Comparison of ENCODE assay signal across 8 cellular contexts in genomic region chr1:147640553-147641165, GRCh38. TPM values are rescaled to one million over a fixed set of nuclear protein-coding genes. Genes with fewer than 3 reads are reported as not detected.
DNase-seq lines count a peak whose midpoint lies in the region; ATAC-seq and TF ChIP-seq lines count a peak whose summit lies in the region.

No MANE protein-coding gene starts in this region.

- peak; percentile 98 for TF ChIP-seq CTCF in GM06990 (IDR thresholded peaks at IDR 0.05; ENCODE audit: insufficient read depth, low read length, poor library complexity, severe bottlenecking)

- H3K36me3 ChIP-seq in GM06990 (ENCODE audit: control insufficient read depth, insufficient read depth, low read length) = no peaks in the 10 kb centered on the region

- ATAC-seq in activated naive CD8-positive, alpha-beta T cell treated with anti-CD3 and anti-CD28 coated beads, Interleukin-2, amount 50 U/mL, for 24 hours = peak; percentile 98
- peak; percentile 92 to 96 for ATAC-seq in left cardiac atrium
- ATAC-seq in sciatic nerve = peak; percentile 79
- ATAC-seq in GM19467 (IDR thresholded peaks at IDR 0.05; ENCODE audit: unreplicated experiment) = no peak

- H3K36me3 Mint-ChIP-seq in activated naive CD8-positive, alpha-beta T cell treated with anti-CD3 and anti-CD28 coated beads, Interleukin-2, amount 50 U/mL, for 24 hours (ENCODE audit: low read depth) = peaks cover 5% of the 10 kb centered on the region

- intact Hi-C loops in left cardiac atrium (cut with DNase I) (loop anchor here (1.0 to 10.0 kb wide), 4 partner anchors 57 to 254 kb away; no protein-coding TSS in a partner anchor), sciatic nerve (cut with DNase I) (no loop called here)

- no peaks in the 10 kb centered on the region for H3K27me3 Mint-ChIP-seq in activated naive CD8-positive, alpha-beta T cell treated with anti-CD3 and anti-CD28 coated beads, Interleukin-2, amount 50 U/mL, for 24 hours

- H3K4me3 Mint-ChIP-seq in activated naive CD8-positive, alpha-beta T cell treated with anti-CD3 and anti-CD28 coated beads, Interleukin-2, amount 50 U/mL, for 24 hours = no peak overlapping the region

- H3K4me1 Mint-ChIP-seq in activated naive CD8-positive, alpha-beta T cell treated with anti-CD3 and anti-CD28 coated beads, Interleukin-2, amount 50 U/mL, for 24 hours = peaks cover 16% of the 10 kb centered on the region

- H3K27ac Mint-ChIP-seq in activated naive CD8-positive, alpha-beta T cell treated with anti-CD3 and anti-CD28 coated beads, Interleukin-2, amount 50 U/mL, for 24 hours = peak overlapping the region; percentile 6

- H3K9me3 Mint-ChIP-seq in activated naive CD8-positive, alpha-beta T cell treated with anti-CD3 and anti-CD28 coated beads, Interleukin-2, amount 50 U/mL, for 24 hours = no peaks in the 10 kb centered on the region

- H3K4me3 ChIP-seq in GM06990 (replicated peaks; ENCODE audit: low read depth, low read length) = no peak overlapping the region

- DNase-seq in GM06990 (ENCODE audit: extremely low read depth, insufficient read length) = peak; percentile 53
- DNase-seq in HCEC 1CT = peak; percentile 80
- DNase-seq in MV-4-11 (lab: John Stamatoyannopoulos, UW) = peak; percentile 37
- DNase-seq in T follicular helper cell (ENCODE audit: low read depth) = peak; percentile 65
- peak; percentile 83 for DNase-seq in activated naive CD8-positive, alpha-beta T cell treated with anti-CD3 and anti-CD28 coated beads, Interleukin-2, amount 50 U/mL, for 24 hours
- DNase-seq in left cardiac atrium = peak; percentile 75
- DNase-seq in sciatic nerve (ENCODE audit: low spot score) = peak; percentile 76

- no peaks in the 10 kb centered on the region for H3K27me3 ChIP-seq in GM06990 (replicated peaks; ENCODE audit: control insufficient read depth, insufficient read depth, low read length)

RNA-seq across cellular contexts. Expression of gene ACP6, which starts 29.7 kb away (rescaled TPM):
- 10 to 100 TPM; 11.8 to 12.9 TPM for total RNA-seq in left cardiac atrium
- total RNA-seq in sciatic nerve = 17.6 TPM
